In the genomic region with DNA sequence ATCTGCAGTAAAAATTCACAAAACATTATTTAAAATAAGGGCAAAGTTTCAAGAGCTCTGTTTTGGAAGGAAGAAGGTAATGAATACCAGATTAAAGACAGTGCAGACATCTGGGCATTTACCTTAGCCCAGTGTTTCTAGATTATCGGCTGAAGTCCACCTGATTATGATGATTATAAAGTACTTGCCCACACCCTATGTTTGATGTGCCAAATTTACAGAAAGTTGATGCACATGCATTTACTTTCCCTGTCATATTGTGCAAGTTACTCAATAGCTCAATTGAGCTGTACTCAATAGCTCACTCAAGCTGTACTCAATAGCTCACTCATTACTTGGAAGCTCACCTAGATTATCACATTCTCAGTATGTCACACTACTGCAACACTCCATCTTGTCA, we compare ENCODE assay signal across 10 cellular contexts. TPM values are rescaled to one million over a fixed set of nuclear protein-coding genes. Genes with fewer than 3 reads are reported as not detected.
"Had no signal": no experiment of that assay in that cellular context is flagged by ENCODE, and none has a peak within 500 bp of the region (broad histone marks: within the 10 kb centered on the region; RNA-seq: fewer than 3 reads in every experiment).

No MANE protein-coding gene starts in this region.

- FAIRE-seq: HTR-8/SVneo, K562 had no signal

- H3K9me3 ChIP-seq: HAP-1 had no signal

- H3K4me1 ChIP-seq: HAP-1 had no signal

- H3K4me3 ChIP-seq: GM23248, HAP-1, K562 had no signal

- H3K27ac Mint-ChIP-seq: HFFc6 had no signal

- ATAC-seq: HCT116, K562 had no signal

- H3K4me3 Mint-ChIP-seq: HFFc6 had no signal

- H3K36me3 ChIP-seq: HAP-1 had no signal

- DNase-seq: GM23248, GOT3, H7, HFFc6, IMR-90 had no signal

- H3K27ac ChIP-seq: GM23248 had no signal

RNA-seq across cellular contexts. Expression of a gene that starts 13.5 kb away (rescaled TPM):
- total RNA-seq: IMR-90 had no signal
- polyA plus RNA-seq: IMR-90 had no signal

RNA-seq across cellular contexts. Expression of a gene that starts 35.6 kb away (rescaled TPM):
- total RNA-seq: GM23248, H4, H7, HFFc6, IMR-90, K562 had no signal
- polyA plus RNA-seq: GM23248, IMR-90, K562 had no signal
